In genomic region chr4:165439344-165439743, GRCh38 we compare ENCODE assay signal across 17 cellular contexts.
DNase-seq lines count a peak whose midpoint lies in the region; TF ChIP-seq lines count a peak whose summit lies in the region.
"Had no signal": no experiment of that assay in that cellular context is flagged by ENCODE, and none has a peak within 500 bp of the region (broad histone marks: within the 10 kb centered on the region; RNA-seq: fewer than 3 reads in every experiment).

No MANE protein-coding gene starts in this region.

- H3K27ac ChIP-seq in GM23248 (no peak overlapping the region), hepatocyte (no peak overlapping the region), RWPE1 (no peak overlapping the region), transverse colon (no peak overlapping the region)

- no peaks in the 10 kb centered on the region for H3K36me3 ChIP-seq in GM23248 (ENCODE audit: low read depth)
- H3K36me3 ChIP-seq in adipocyte (ENCODE audit: control insufficient read depth, insufficient read depth, low read length, severe bottlenecking) = no peaks in the 10 kb centered on the region
- no peaks in the 10 kb centered on the region for H3K36me3 ChIP-seq in hepatocyte (replicated peaks; ENCODE audit: insufficient read depth, low read depth)
- H3K36me3 ChIP-seq in transverse colon = no peaks in the 10 kb centered on the region

- no peaks in the 10 kb centered on the region for H3K27me3 Mint-ChIP-seq in activated naive CD4-positive, alpha-beta T cell treated with anti-CD3 and anti-CD28 coated beads for 36 hours (ENCODE audit: low read depth)

- TF ChIP-seq EP300 in transverse colon (IDR thresholded peaks at IDR 0.05; ENCODE audit: low read depth) = no peak

- intact Hi-C loops in activated naive CD4-positive, alpha-beta T cell treated with anti-CD3 and anti-CD28 coated beads for 36 hours (cut with micrococcal nuclease) = no loop called here
- intact Hi-C loops in transverse colon (cut with DNase I; ENCODE audit: low total_unique reads) = no loop called here

- H3K9me3 Mint-ChIP-seq in activated naive CD4-positive, alpha-beta T cell treated with anti-CD3 and anti-CD28 coated beads for 36 hours = no peaks in the 10 kb centered on the region
- H3K9me3 Mint-ChIP-seq: H9 had no signal

- H3K9ac ChIP-seq in GM23248 = no peak overlapping the region
- no peak overlapping the region for H3K9ac ChIP-seq in adipocyte (ENCODE audit: low read length)

- no peaks in the 10 kb centered on the region; the same call in 1 of the 2 replicates for H3F3A ChIP-seq in GM23248 (ENCODE audit: insufficient read depth)

- no peaks in the 10 kb centered on the region for H3K36me3 Mint-ChIP-seq in activated naive CD4-positive, alpha-beta T cell treated with anti-CD3 and anti-CD28 coated beads for 36 hours (ENCODE audit: low read depth)

- H3K27me3 ChIP-seq in GM23248 (replicated peaks; ENCODE audit: insufficient read depth) = no peaks in the 10 kb centered on the region
- H3K27me3 ChIP-seq in adipocyte (replicated peaks; ENCODE audit: control insufficient read depth, insufficient read depth, low read length) = no peaks in the 10 kb centered on the region
- H3K27me3 ChIP-seq in hepatocyte = no peaks in the 10 kb centered on the region
- H3K27me3 ChIP-seq in transverse colon = no peaks in the 10 kb centered on the region

- H3K4me3 Mint-ChIP-seq in activated naive CD4-positive, alpha-beta T cell treated with anti-CD3 and anti-CD28 coated beads for 36 hours = no peak overlapping the region
- H3K4me3 Mint-ChIP-seq: H9 had no signal

- H3K9me3 ChIP-seq in GM23248 (ENCODE audit: low read depth) = no peaks in the 10 kb centered on the region
- no peaks in the 10 kb centered on the region for H3K9me3 ChIP-seq in adipocyte (ENCODE audit: control insufficient read depth, low read length)
- H3K9me3 ChIP-seq in hepatocyte (ENCODE audit: low read depth) = no peaks in the 10 kb centered on the region
- no peaks in the 10 kb centered on the region for H3K9me3 ChIP-seq in transverse colon

- no peak overlapping the region for H3K4me3 ChIP-seq in GM23248
- no peak overlapping the region for H3K4me3 ChIP-seq in adipocyte (ENCODE audit: low read length)
- H3K4me3 ChIP-seq in hepatocyte = no peak overlapping the region
- H3K4me3 ChIP-seq in transverse colon = no peak overlapping the region
- H3K4me3 ChIP-seq: K562 had no signal

- TF ChIP-seq CTCF in hepatocyte (IDR thresholded peaks at IDR 0.05; ENCODE audit: poor library complexity) (no peak), RWPE1 (conservative IDR thresholded peaks at IDR 0.05; ENCODE audit: low read depth) (no peak), transverse colon (IDR thresholded peaks at IDR 0.05) (no peak)

- H4K20me1 ChIP-seq in GM23248 (ENCODE audit: insufficient read depth) (no peaks in the 10 kb centered on the region), hepatocyte (ENCODE audit: insufficient read depth, poor library complexity, severe bottlenecking) (no peaks in the 10 kb centered on the region)

- DNase-seq in GM23248 (peak; percentile 15), NCI-H1694 (lab: John Stamatoyannopoulos, UW) (peak; percentile 45), adipocyte (ENCODE audit: low read depth) (peak; percentile 6), hepatocyte (ENCODE audit: low spot score) (no peak), RWPE1 (ENCODE audit: low spot score) (no peak), activated T-cell treated with anti-CD3 and anti-CD28 coated beads for 4 hours (no peak), transverse colon (no peak)
- no peak for DNase-seq in activated naive CD4-positive, alpha-beta T cell treated with anti-CD3 and anti-CD28 coated beads for 36 hours
- DNase-seq: GDM1, H9, NCI-H1417 treated with DMSO at 0.1 percent for 48 hours, NCI-H2029, NCI-H2171, RPMI8226, SIG-M5, T-helper 1 cell had no signal

- no peak overlapping the region for H3K27ac Mint-ChIP-seq in activated naive CD4-positive, alpha-beta T cell treated with anti-CD3 and anti-CD28 coated beads for 36 hours
- H3K27ac Mint-ChIP-seq: H9 had no signal

- no peaks in the 10 kb centered on the region for H3K79me2 ChIP-seq in GM23248 (ENCODE audit: insufficient read depth)
- no peaks in the 10 kb centered on the region for H3K79me2 ChIP-seq in hepatocyte

- H3K4me1 ChIP-seq in GM23248 (ENCODE audit: insufficient read depth) (peaks cover 21% of the 10 kb centered on the region), adipocyte (ENCODE audit: control insufficient read depth, insufficient read depth, low read length) (peaks cover 13% of the 10 kb centered on the region), hepatocyte (ENCODE audit: insufficient read depth) (peaks cover 12% of the 10 kb centered on the region), transverse colon (peaks cover 0 to 3% (median 1%) of the 10 kb centered on the region in 4 donors)

- no peak for TF ChIP-seq POLR2A in transverse colon (IDR thresholded peaks at IDR 0.05)

- H3K9me2 ChIP-seq in GM23248 (ENCODE audit: insufficient read depth) (no peaks in the 10 kb centered on the region), hepatocyte (replicated peaks; ENCODE audit: insufficient read depth) (no peaks in the 10 kb centered on the region)

- 14 to 21% methylated on average over 2 of the region's 2 CpGs for WGBS in GM23248 (ENCODE audit: low coverage in 1 of 2, low lambda C conversion rate in 2 of 2, missing lambda C conversion rate in 2 of 2), 2 experiments
- 60% methylated on average over 2 of the region's 2 CpGs for WGBS in hepatocyte (ENCODE audit: low lambda C conversion rate, missing lambda C conversion rate)
- WGBS in transverse colon (ENCODE audit: low coverage in 1 of 2), 2 donors = 63 to 67% methylated on average over 2 of the region's 2 CpGs

- no peak overlapping the region for H3K4me2 ChIP-seq in GM23248 (ENCODE audit: unreplicated experiment)
- peak overlapping the region; percentile 17 for H3K4me2 ChIP-seq in hepatocyte

- H2AFZ ChIP-seq in GM23248 (no peak overlapping the region), hepatocyte (no peak overlapping the region)

- CTCF ChIA-PET in RWPE1 (lab: Yijun Ruan, JAX) = interaction anchor here (0.6 kb wide), 1 partner anchor 101 kb away, joined by 3 read pairs; no protein-coding TSS in a partner anchor
- CTCF ChIA-PET in activated naive CD4-positive, alpha-beta T cell treated with anti-CD3 and anti-CD28 coated beads for 36 hours (lab: Charles Lee) = interaction anchor here (0.7 to 1.3 kb wide), 2 partner anchors 13 to 54 kb away, joined by 3 read pairs; no protein-coding TSS in a partner anchor

- in situ Hi-C loops in GM23248 (cut with MboI) (no loop called here), transverse colon (cut with MboI; ENCODE audit: low pct_ligation_motif_present in 1 of 4, low pct_unique_long_range_greater_than_20kb in 1 of 4, low sequenced_read_pairs in 3 of 4) (no loop called here)

- POLR2A ChIA-PET in RWPE1 (lab: Yijun Ruan, JAX; ENCODE audit: low non-redundant PET) = no interaction called here

- H3K4me1 Mint-ChIP-seq in activated naive CD4-positive, alpha-beta T cell treated with anti-CD3 and anti-CD28 coated beads for 36 hours (ENCODE audit: low read depth) = no peaks in the 10 kb centered on the region

Comparison
In these comparisons a context has a peak if more than half of its experiments do, and no peak if none do; other contexts are left out.
1. DNase-seq: peak in GM23248 (single experiment), NCI-H1694 (single experiment) and adipocyte (single experiment); none in hepatocyte (single experiment), RWPE1 (single experiment), activated T-cell treated with anti-CD3 and anti-CD28 coated beads for 4 hours (single experiment), activated naive CD4-positive, alpha-beta T cell treated with anti-CD3 and anti-CD28 coated beads for 36 hours (single experiment) and transverse colon (single experiment).